Comparison of ENCODE assay signal across 13 cellular contexts in the genomic region with DNA sequence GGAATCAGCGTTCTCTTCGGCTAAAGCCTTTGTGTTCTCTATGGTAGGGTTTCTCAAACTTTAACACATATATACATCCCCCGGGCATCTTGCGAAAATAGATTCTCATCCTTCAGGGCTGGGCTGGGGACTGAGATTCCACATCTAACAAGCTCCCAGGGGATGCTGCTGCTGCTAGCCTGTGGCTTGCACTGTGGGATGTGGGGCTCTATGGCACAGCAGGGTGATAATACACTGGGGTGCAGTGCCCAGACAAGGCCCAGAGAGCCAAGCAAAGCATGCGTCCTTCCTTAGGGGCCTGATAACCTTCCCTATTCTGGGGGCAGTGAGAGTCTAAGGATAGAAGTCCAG.
A peak's percentile ranks its signal among the peaks of the same experiment; 100 is the strongest.
DNase-seq lines count a peak whose midpoint lies in the region; ATAC-seq, FAIRE-seq and TF ChIP-seq lines count a peak whose summit lies in the region.
"Had no signal": no experiment of that assay in that cellular context is flagged by ENCODE, and none has a peak within 500 bp of the region (broad histone marks: within the 10 kb centered on the region; RNA-seq: fewer than 3 reads in every experiment).

No MANE protein-coding gene starts in this region.

- no peak overlapping the region for H3K4me3 ChIP-seq in BLaER1 treated with 17β-estradiol and CSF1 and Interleukin-3, amounts not matched to agents 10 nM and 100 nM
- H3K4me3 ChIP-seq: lung, transverse colon had no signal

- no peak for DNase-seq in stimulated activated naive CD4-positive, alpha-beta T cell treated with Interleukin-2 at 50 U/mL for 16 hours (lab: John Stamatoyannopoulos, UW)
- no peak for DNase-seq in SHP77 treated with DMSO at 0.1 percent for 48 hours (lab: John Stamatoyannopoulos, UW)
- no peak for DNase-seq in GM12891 (ENCODE audit: insufficient read length, low spot score)
- DNase-seq in SKM-1 treated with dmso at 0.1 percent for 144 hours (lab: John Stamatoyannopoulos, UW; ENCODE audit: unreplicated experiment) = no peak

- peaks cover 16 to 22% (median 19%) of the 10 kb centered on the region in 10 experiments for H3K4me1 ChIP-seq in BLaER1 treated with 17β-estradiol and CSF1 and Interleukin-3, amounts not matched to agents 10 nM and 100 nM
- H3K4me1 ChIP-seq: A549, transverse colon had no signal

- TF ChIP-seq POLR2A in GM12891 (IDR thresholded peaks at IDR 0.05; ENCODE audit: low read depth, low read length) = no peak

- H3K27me3 ChIP-seq in BLaER1 treated with 17β-estradiol and CSF1 and Interleukin-3, amounts not matched to agents 10 nM and 100 nM = peaks cover 0 to 7% (median 0%) of the 10 kb centered on the region in 11 experiments; a peak in 3 of 22 replicates

- peak overlapping the region; percentile 66 to 92 (median 71) for H3K4me2 ChIP-seq in BLaER1 treated with 17β-estradiol and CSF1 and Interleukin-3, amounts not matched to agents 10 nM and 100 nM

- peak overlapping the region in 1 of 11 experiments; percentile 45; a peak in 2 of 22 replicates for H3K9ac ChIP-seq in BLaER1 treated with 17β-estradiol and CSF1 and Interleukin-3, amounts not matched to agents 10 nM and 100 nM

- H4K20me1 ChIP-seq in BLaER1 treated with 17β-estradiol and CSF1 and Interleukin-3, amounts not matched to agents 10 nM and 100 nM = peaks cover 0 to 9% (median 0%) of the 10 kb centered on the region in 11 experiments; a peak in 2 of 22 replicates

- ATAC-seq in GM19438 (IDR thresholded peaks at IDR 0.05; ENCODE audit: low read depth, unreplicated experiment) = peak; percentile 21
- peak; percentile 2 for ATAC-seq in HG02852 (IDR thresholded peaks at IDR 0.05; ENCODE audit: unreplicated experiment)
- ATAC-seq in HG03571 (IDR thresholded peaks at IDR 0.05; ENCODE audit: unreplicated experiment) = peak; percentile 16

- FAIRE-seq in GM12891 (lab: Jason Lieb, UNC) = no peak

- H3K36me3 ChIP-seq in BLaER1 treated with 17β-estradiol and CSF1 and Interleukin-3, amounts not matched to agents 10 nM and 100 nM = no peaks in the 10 kb centered on the region
- H3K36me3 ChIP-seq: transverse colon, WERI-Rb-1 had no signal

- peaks cover 0 to 9% (median 0%) of the 10 kb centered on the region in 11 experiments; a peak in 6 of 22 replicates for H3K9me3 ChIP-seq in BLaER1 treated with 17β-estradiol and CSF1 and Interleukin-3, amounts not matched to agents 10 nM and 100 nM (replicated peaks in 1 of 11)
- H3K9me3 ChIP-seq: A549, transverse colon had no signal

- peak overlapping the region in 4 of 11 experiments; percentile 1 to 26 (median 2); a peak in 2 of 22 replicates for H3K27ac ChIP-seq in BLaER1 treated with 17β-estradiol and CSF1 and Interleukin-3, amounts not matched to agents 10 nM and 100 nM
- H3K27ac ChIP-seq: A549, SK-N-MC, transverse colon, WERI-Rb-1 had no signal

TF ChIP-seq in GM12891, 5 proteins besides CTCF, POLR2A, EP300 and RAD21:
- no peak for TF ChIP-seq SPI1 (IDR thresholded peaks at IDR 0.05; ENCODE audit: low read depth, low read length)
- no peak for TF ChIP-seq POU2F2 (IDR thresholded peaks at IDR 0.05; ENCODE audit: low read depth, low read length)
- no peak for TF ChIP-seq TAF1 (IDR thresholded peaks at IDR 0.05; ENCODE audit: low read depth, low read length)
- no peak for TF ChIP-seq POLR2AphosphoS5 (IDR thresholded peaks at IDR 0.05; ENCODE audit: low read depth, low read length)
- TF ChIP-seq PAX5 (IDR thresholded peaks at IDR 0.05; ENCODE audit: insufficient read depth, low read length, severe bottlenecking) = no peak
